8 cellular contexts compared by ENCODE assay signal in genomic region chr10:42754155-42755027, GRCh38. TPM values are rescaled to one million over a fixed set of nuclear protein-coding genes. Genes with fewer than 3 reads are reported as not detected.
A peak's percentile ranks its signal among the peaks of the same experiment; 100 is the strongest.
DNase-seq lines count a peak whose midpoint lies in the region; ATAC-seq, FAIRE-seq and TF ChIP-seq lines count a peak whose summit lies in the region.

No MANE protein-coding gene starts in this region.

- ATAC-seq in stimulated activated memory B cell treated with anti-CD40 and anti-IgM and Interleukin-4, amounts not matched to agents 10 μg/mL and 1 μg/mL and 100 μg/mL, for 72 hours: no peak
- ATAC-seq in GM19395 (IDR thresholded peaks at IDR 0.05; ENCODE audit: unreplicated experiment) (no peak), GM18858 (IDR thresholded peaks at IDR 0.05; ENCODE audit: unreplicated experiment) (no peak)

- H3K9me3 ChIP-seq in SK-N-MC (ENCODE audit: low read depth, low read length): no peaks in the 10 kb centered on the region
- H3K9me3 ChIP-seq in PC-9 (ENCODE audit: insufficient read depth, low read depth): no peaks in the 10 kb centered on the region

- no peak overlapping the region for H2AFZ ChIP-seq in PC-9

- no peaks in the 10 kb centered on the region for H3K4me1 ChIP-seq in PC-9 (replicated peaks; ENCODE audit: insufficient read depth)

- CTCF ChIA-PET in PC-9 (lab: Charles Lee): no interaction called here

- H3K36me3 ChIP-seq in SK-N-MC (ENCODE audit: insufficient read depth, low read length): no peaks in the 10 kb centered on the region
- H3K36me3 ChIP-seq in bronchial epithelial cell (ENCODE audit: control insufficient read depth, insufficient read depth, low read length): no peaks in the 10 kb centered on the region
- no peaks in the 10 kb centered on the region for H3K36me3 ChIP-seq in PC-9 (ENCODE audit: low read depth)

- H3K4me3 Mint-ChIP-seq in stimulated activated memory B cell treated with anti-CD40 and anti-IgM and Interleukin-4, amounts not matched to agents 10 μg/mL and 1 μg/mL and 100 μg/mL, for 72 hours: peak overlapping the region; percentile 82

- no peaks in the 10 kb centered on the region for H3F3A ChIP-seq in PC-9 (ENCODE audit: insufficient read depth, low read depth)

- H3K4me1 Mint-ChIP-seq in stimulated activated memory B cell treated with anti-CD40 and anti-IgM and Interleukin-4, amounts not matched to agents 10 μg/mL and 1 μg/mL and 100 μg/mL, for 72 hours: peaks cover 17% of the 10 kb centered on the region

- H3K27me3 ChIP-seq in bronchial epithelial cell (ENCODE audit: control insufficient read depth, insufficient read depth, low read length) (peaks cover 18% of the 10 kb centered on the region), PC-9 (ENCODE audit: insufficient read depth, low read depth) (peaks cover 27% of the 10 kb centered on the region)

- FAIRE-seq in bronchial epithelial cell (lab: Jason Lieb, UNC): no peak

- intact Hi-C loops in PC-9 (cut with micrococcal nuclease; ENCODE audit: unreplicated experiment): loop anchor here (10.0 kb wide), 1 partner anchor 340 kb away; no protein-coding TSS in a partner anchor

- no peaks in the 10 kb centered on the region for H3K79me2 ChIP-seq in PC-9 (ENCODE audit: low read depth)

- H3K36me3 Mint-ChIP-seq in stimulated activated memory B cell treated with anti-CD40 and anti-IgM and Interleukin-4, amounts not matched to agents 10 μg/mL and 1 μg/mL and 100 μg/mL, for 72 hours: no peaks in the 10 kb centered on the region

- no TSS peak for BruUV-seq in PC-9 (replicated peaks; lab: Mats Ljungman, UMichigan)

- H4K20me1 ChIP-seq in PC-9 (ENCODE audit: insufficient read depth): no peaks in the 10 kb centered on the region

- POLR2A ChIA-PET in PC-9 (lab: Charles Lee; ENCODE audit: unreplicated experiment): no interaction called here

- no peak for TF ChIP-seq CTCF in GM12865 (IDR thresholded peaks at IDR 0.05; ENCODE audit: insufficient read depth, low read depth, low read length, missing control alignments)
- no peak for TF ChIP-seq CTCF in bronchial epithelial cell (IDR thresholded peaks at IDR 0.05; ENCODE audit: insufficient read depth, low read length, severe bottlenecking)
- no peak for TF ChIP-seq CTCF in PC-9 (conservative IDR thresholded peaks at IDR 0.05)

- no peaks in the 10 kb centered on the region for H3K9me2 ChIP-seq in PC-9 (ENCODE audit: insufficient read depth)

- DNase-seq in GM12865 (ENCODE audit: low read depth) (no peak), SK-N-MC (ENCODE audit: low read depth, low spot score) (no peak), bronchial epithelial cell (ENCODE audit: low read depth) (no peak), kidney tubule cell (ENCODE audit: low spot score) (peak; percentile 27), PC-9 (no peak)

- peaks cover 3% of the 10 kb centered on the region for H3K9me3 Mint-ChIP-seq in stimulated activated memory B cell treated with anti-CD40 and anti-IgM and Interleukin-4, amounts not matched to agents 10 μg/mL and 1 μg/mL and 100 μg/mL, for 72 hours

- H3K27me3 Mint-ChIP-seq in stimulated activated memory B cell treated with anti-CD40 and anti-IgM and Interleukin-4, amounts not matched to agents 10 μg/mL and 1 μg/mL and 100 μg/mL, for 72 hours: peaks cover 79% of the 10 kb centered on the region

- no peak overlapping the region for H3K9ac ChIP-seq in SK-N-MC (ENCODE audit: insufficient read length)

- H3K27ac ChIP-seq in SK-N-MC (no peak overlapping the region), PC-9 (no peak overlapping the region)

- no peak overlapping the region for H3K4me2 ChIP-seq in PC-9

- peak overlapping the region; percentile 23; the same call in 1 of the 2 replicates for H3K4me3 ChIP-seq in GM12865 (ENCODE audit: low read depth, low read length)
- peak overlapping the region; percentile 61 for H3K4me3 ChIP-seq in SK-N-MC
- peak overlapping the region; percentile 43 for H3K4me3 ChIP-seq in bronchial epithelial cell (ENCODE audit: low read depth, low read length)
- H3K4me3 ChIP-seq in PC-9: no peak overlapping the region

- H3K27ac Mint-ChIP-seq in stimulated activated memory B cell treated with anti-CD40 and anti-IgM and Interleukin-4, amounts not matched to agents 10 μg/mL and 1 μg/mL and 100 μg/mL, for 72 hours: no peak overlapping the region

RNA-seq across cellular contexts. Expression of gene BMS1, which starts 28.2 kb away (rescaled TPM):
- 14.7 and 18.8 TPM in 2 replicates for total RNA-seq in bronchial epithelial cell
- 16.3 and 20.0 TPM in 2 replicates for total RNA-seq in PC-9 (2021)
